ENCODE assay signal across 18 cellular contexts in the genomic region with DNA sequence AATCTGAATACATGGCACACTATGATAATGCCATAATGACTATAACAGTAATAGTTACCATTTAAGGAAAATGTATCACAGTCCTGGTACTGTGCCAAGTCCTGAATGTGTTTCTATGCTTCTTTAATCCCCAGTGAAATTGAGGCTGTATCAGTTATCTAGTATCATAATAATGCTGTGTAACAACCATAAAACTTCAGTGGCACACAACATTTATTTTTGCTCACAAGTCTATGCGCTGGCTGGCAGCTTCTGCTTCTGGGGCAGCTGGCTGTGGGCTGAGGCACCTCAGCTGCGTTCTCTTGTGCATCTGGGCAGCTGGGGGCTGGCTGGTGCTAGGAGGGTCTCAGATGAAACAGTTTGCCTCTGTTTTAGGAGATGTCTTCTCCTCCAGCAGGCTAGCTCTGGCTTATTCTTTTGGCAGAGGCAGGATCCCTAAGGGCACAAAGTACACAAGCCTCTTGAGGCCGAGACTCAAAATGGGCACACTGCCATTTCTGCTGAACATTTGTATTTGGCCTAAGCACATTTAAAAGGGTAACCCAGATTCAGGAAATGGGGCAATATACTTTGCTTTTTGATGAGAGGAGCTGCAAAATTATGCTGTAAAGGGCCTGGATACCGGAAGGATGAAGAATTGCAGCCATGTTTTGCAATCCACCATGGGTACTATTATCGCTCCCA.
DNase-seq lines count a peak whose midpoint lies in the region; TF ChIP-seq lines count a peak whose summit lies in the region.
"Had no signal": no experiment of that assay in that cellular context is flagged by ENCODE, and none has a peak within 500 bp of the region (broad histone marks: within the 10 kb centered on the region; RNA-seq: fewer than 3 reads in every experiment).

No MANE protein-coding gene starts in this region.

- H3K27ac Mint-ChIP-seq in CD8-positive, alpha-beta memory T cell, result no peak overlapping the region
- H3K27ac Mint-ChIP-seq: B cell, CD14-positive monocyte had no signal

- TF ChIP-seq CTCF in fibroblast of pulmonary artery (IDR thresholded peaks at IDR 0.05; ENCODE audit: low read length, missing control alignments), result no peak

- peaks cover 6 to 21% of the 10 kb centered on the region in 2 donors for H3K27me3 Mint-ChIP-seq in CD8-positive, alpha-beta memory T cell

- H3K36me3 ChIP-seq in CD8-positive, alpha-beta memory T cell (ENCODE audit: insufficient read depth, low read length), result no peaks in the 10 kb centered on the region
- no peaks in the 10 kb centered on the region for H3K36me3 ChIP-seq in HAP-1 (replicated peaks)
- H3K36me3 ChIP-seq: Peyer's patch had no signal

- H3K27me3 ChIP-seq in CD8-positive, alpha-beta memory T cell (ENCODE audit: insufficient read depth, low read length, poor library complexity, severe bottlenecking), result no peaks in the 10 kb centered on the region
- no peaks in the 10 kb centered on the region for H3K27me3 ChIP-seq in HAP-1 (ENCODE audit: low read depth)
- H3K27me3 ChIP-seq: Peyer's patch had no signal

- CTCF ChIA-PET in CD8-positive, alpha-beta memory T cell (lab: Charles Lee), result no interaction called here

- no peaks in the 10 kb centered on the region for H3K4me1 ChIP-seq in CD8-positive, alpha-beta memory T cell (ENCODE audit: insufficient read depth, low read length)
- peaks cover 10% of the 10 kb centered on the region; the same call in 1 of the 2 replicates for H3K4me1 ChIP-seq in HAP-1

- POLR2A ChIA-PET in CD8-positive, alpha-beta memory T cell (lab: Charles Lee), result no interaction called here

- DNase-seq in NCI-H446 (lab: John Stamatoyannopoulos, UW), result peak; percentile 1 to 39
- DNase-seq in NCI-H446 treated with DMSO at 0.1 percent for 48 hours (lab: John Stamatoyannopoulos, UW), result no peak
- DNase-seq in NCI-H69 (lab: John Stamatoyannopoulos, UW), result peak; percentile 24
- peak; percentile 43 for DNase-seq in fibroblast of pulmonary artery (ENCODE audit: low read depth)
- no peak for DNase-seq in occipital lobe (lab: John Stamatoyannopoulos, UW)
- no peak for DNase-seq in CD8-positive, alpha-beta memory T cell
- DNase-seq in HAP-1 (ENCODE audit: low spot score in 2 of 2), result no peak
- DNase-seq: DMS53, GDM1, NCI-H1105 treated with DMSO at 0.1 percent for 48 hours, NCI-H1694 treated with DMSO at 0.1 percent for 48 hours, NCI-H2171 treated with DMSO at 0.1 percent for 48 hours, NCI-H510A, NCI-H748 treated with DMSO at 0.1 percent for 48 hours, Peyer's patch had no signal

- H3K27ac ChIP-seq in CD8-positive, alpha-beta memory T cell (ENCODE audit: low read depth, low read length), result no peak overlapping the region
- H3K27ac ChIP-seq: Peyer's patch had no signal

- H3K4me1 Mint-ChIP-seq in CD8-positive, alpha-beta memory T cell, result no peaks in the 10 kb centered on the region
- H3K4me1 Mint-ChIP-seq: B cell had no signal

- no peaks in the 10 kb centered on the region for H3K9me3 ChIP-seq in CD8-positive, alpha-beta memory T cell (ENCODE audit: low read length)
- H3K9me3 ChIP-seq in HAP-1, result no peaks in the 10 kb centered on the region
- H3K9me3 ChIP-seq: A549, Peyer's patch had no signal

- no peak overlapping the region for H3K4me3 Mint-ChIP-seq in CD8-positive, alpha-beta memory T cell
- H3K4me3 Mint-ChIP-seq: B cell, CD14-positive monocyte had no signal

- no peaks in the 10 kb centered on the region for H3K36me3 Mint-ChIP-seq in CD8-positive, alpha-beta memory T cell
- H3K36me3 Mint-ChIP-seq: CD14-positive monocyte had no signal

- no peaks in the 10 kb centered on the region for H3K9me3 Mint-ChIP-seq in CD8-positive, alpha-beta memory T cell

- H3K4me3 ChIP-seq in fibroblast of pulmonary artery (replicated peaks; ENCODE audit: low read depth, low read length) (no peak overlapping the region), HAP-1 (no peak overlapping the region)
- H3K4me3 ChIP-seq in CD8-positive, alpha-beta memory T cell (ENCODE audit: low read length), result no peak overlapping the region
- H3K4me3 ChIP-seq: A549, Peyer's patch had no signal

- in situ Hi-C loops in HAP-1 (cut with MboI; ENCODE audit: low sequenced_read_pairs), result no loop called here

Comparison
In these comparisons a context has a peak if more than half of its experiments do, and no peak if none do; other contexts are left out.
1. DNase-seq: peak in NCI-H446 (2 of 2), NCI-H69 (single experiment) and fibroblast of pulmonary artery (single experiment); none in NCI-H446 treated with DMSO at 0.1 percent for 48 hours (single experiment), occipital lobe (single experiment), CD8-positive, alpha-beta memory T cell (0 of 5) and HAP-1 (0 of 2).